ENCODE assay signal across 8 cellular contexts in the genomic region with DNA sequence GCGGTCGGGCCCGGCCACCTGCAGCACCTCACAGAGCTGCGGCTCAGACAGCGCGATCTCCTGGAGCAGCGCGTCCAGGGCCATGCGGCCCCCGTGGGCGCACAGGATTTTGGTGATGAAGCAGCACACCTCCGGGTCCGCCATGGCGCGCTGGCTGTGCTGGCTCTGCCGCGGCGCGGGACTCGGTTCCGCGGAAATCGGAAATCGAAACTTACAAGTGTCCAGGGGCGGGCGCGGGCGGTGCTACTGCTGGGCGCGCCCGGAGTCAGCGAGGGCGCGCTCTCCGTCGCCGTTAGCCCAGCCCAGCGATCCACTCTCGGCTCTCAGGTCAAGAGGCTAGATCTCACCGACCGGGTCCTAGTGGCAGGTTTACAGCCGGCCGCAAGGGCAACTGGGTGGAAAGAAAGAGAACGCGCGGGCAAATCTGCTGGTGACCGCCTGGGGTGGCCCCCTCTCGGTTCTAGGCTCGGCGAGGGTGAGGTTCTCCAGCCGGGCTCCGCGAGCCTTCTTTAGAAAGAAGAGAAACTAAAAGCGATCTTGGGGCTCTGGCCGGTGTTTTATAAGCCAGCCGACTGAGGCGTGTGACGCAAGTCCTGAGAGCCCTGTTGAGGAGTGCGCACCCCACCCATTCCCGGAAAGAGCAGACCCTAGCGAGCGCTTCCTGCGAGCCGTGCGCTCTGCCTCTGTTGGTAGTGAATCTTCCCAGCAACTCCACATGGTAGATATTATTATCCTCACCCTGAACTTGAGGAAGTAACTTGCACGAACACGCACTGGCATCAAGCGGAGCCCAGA. TPM values are rescaled to one million over a fixed set of nuclear protein-coding genes. Genes with fewer than 3 reads are reported as not detected.
DNase-seq lines count a peak whose midpoint lies in the region; ATAC-seq and TF ChIP-seq lines count a peak whose summit lies in the region.

A gene (minus strand): TSS at position 533 of the 795 bp plus-strand sequence. CDS start 389 bp downstream, at position 144.

- peak within 1 kb of the TSS; percentile 80 for H3K4me3 ChIP-seq in kidney epithelial cell (ENCODE audit: low read depth, low read length)

- DNase-seq in AG08395 (ENCODE audit: low spot score) (peak; percentile 88), NCI-H345 (lab: John Stamatoyannopoulos, UW) (peak; percentile 71), cerebellar cortex (ENCODE audit: low spot score) (peak; percentile 27), kidney epithelial cell (ENCODE audit: low read depth) (peak; percentile 47)
- DNase-seq in activated CD4-positive, CD25-positive, alpha-beta regulatory T cell treated with anti-CD3 and anti-CD28 coated beads, Interleukin-2, amount 50 U/mL, for 72 hours = peak; percentile 83
- peak; percentile 81 to 83 for DNase-seq in stimulated activated CD4-positive, alpha-beta T cell treated with anti-CD3 and anti-CD28 coated beads, Interleukin-15, amount 100 ng/mL, for 48 hours (ENCODE audit: low read depth in 2 of 2)

- no peaks in the 10 kb centered on the region for H3K36me3 ChIP-seq in kidney epithelial cell (ENCODE audit: control insufficient read depth, insufficient read depth, low read length)

- H3K27me3 ChIP-seq in kidney epithelial cell (ENCODE audit: control insufficient read depth, insufficient read depth, low read length) = no peaks in the 10 kb centered on the region

- peak; percentile 68 for ATAC-seq in GM18870 (IDR thresholded peaks at IDR 0.05; ENCODE audit: unreplicated experiment)
- peak; percentile 71 for ATAC-seq in HG03108 (IDR thresholded peaks at IDR 0.05; ENCODE audit: unreplicated experiment)

- no peak for TF ChIP-seq CTCF in kidney epithelial cell (IDR thresholded peaks at IDR 0.05; ENCODE audit: insufficient read depth, low read length, poor library complexity, severe bottlenecking)

RNA-seq across cellular contexts. Expression of the gene that starts here (rescaled TPM):
- 43.4 and 48.5 TPM in 2 replicates for total RNA-seq in kidney epithelial cell

Comparison
In these comparisons a context has a peak if more than half of its experiments do, and no peak if none do; other contexts are left out.
1. Peak in every context shown above with its lines: DNase-seq, ATAC-seq and H3K4me3 ChIP-seq.
2. DNase-seq: peak in every context shown above with its lines; median percentile 88 in AG08395; 83 in activated CD4-positive, CD25-positive, alpha-beta regulatory T cell treated with anti-CD3 and anti-CD28 coated beads, Interleukin-2, amount 50 U/mL, for 72 hours; 82 in stimulated activated CD4-positive, alpha-beta T cell treated with anti-CD3 and anti-CD28 coated beads, Interleukin-15, amount 100 ng/mL, for 48 hours; 71 in NCI-H345; 47 in kidney epithelial cell; 27 in cerebellar cortex.